Comparison of ENCODE assay signal across 9 cellular contexts in the genomic region with DNA sequence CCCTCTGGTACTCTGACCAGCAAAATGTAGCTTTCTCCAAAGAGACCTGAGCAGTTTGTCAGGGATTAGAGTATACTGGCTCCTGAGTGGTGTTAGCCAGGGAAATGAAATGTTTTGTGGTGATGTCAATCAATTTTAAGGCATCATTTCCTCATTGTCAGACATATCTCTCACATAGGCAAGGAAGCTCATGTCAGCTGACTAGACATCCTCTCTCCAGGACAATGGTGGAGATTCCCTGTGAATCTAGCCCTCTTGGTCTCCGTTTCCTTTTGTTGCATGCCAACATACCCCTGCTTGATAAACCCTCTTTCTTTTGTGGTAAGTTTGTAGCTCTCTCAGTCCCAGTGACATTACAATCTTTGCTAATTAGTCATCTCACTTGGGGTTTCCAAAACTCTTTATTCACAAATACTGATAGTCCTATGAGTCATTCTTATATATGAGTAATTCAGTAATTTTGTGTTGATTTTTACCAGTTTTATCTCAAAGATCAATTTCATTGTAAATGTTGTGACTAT.
DNase-seq lines count a peak whose midpoint lies in the region; ATAC-seq and TF ChIP-seq lines count a peak whose summit lies in the region.
"Had no signal": no experiment of that assay in that cellular context is flagged by ENCODE, and none has a peak within 500 bp of the region (broad histone marks: within the 10 kb centered on the region; RNA-seq: fewer than 3 reads in every experiment).

No MANE protein-coding gene starts in this region.

- H3K27ac ChIP-seq in SK-N-SH (ENCODE audit: low read depth in 2 of 2, low read length in 1 of 2) = peak overlapping the region in 1 of 2 experiments; percentile 94; a peak in 2 of 4 replicates
- H3K27ac ChIP-seq in upper lobe of right lung = no peak overlapping the region
- H3K27ac ChIP-seq: C4-2B had no signal

- 0% methylated on average over 1 of the region's 1 CpG for WGBS in SK-N-SH (ENCODE audit: low lambda C conversion rate)

- peak overlapping the region; percentile 36 for H3K4me2 ChIP-seq in SK-N-SH

- H3K27me3 ChIP-seq in SK-N-SH (ENCODE audit: insufficient read depth) = no peaks in the 10 kb centered on the region
- no peaks in the 10 kb centered on the region for H3K27me3 ChIP-seq in upper lobe of right lung

- peaks cover 18% of the 10 kb centered on the region for H3F3A ChIP-seq in SK-N-SH (replicated peaks; ENCODE audit: insufficient read depth)

- TF ChIP-seq CTCF in SK-N-SH (IDR thresholded peaks at IDR 0.05) (no peak), upper lobe of right lung (IDR thresholded peaks at IDR 0.05) (no peak)

- no peaks in the 10 kb centered on the region for H3K36me3 ChIP-seq in SK-N-SH (replicated peaks in 1 of 2; ENCODE audit: control insufficient read depth in 1 of 2, insufficient read depth in 2 of 2, low read length in 1 of 2)
- no peaks in the 10 kb centered on the region for H3K36me3 ChIP-seq in upper lobe of right lung

- no peak for TF ChIP-seq RAD21 in SK-N-SH (IDR thresholded peaks at IDR 0.05; ENCODE audit: low read length)

- intact Hi-C loops in upper lobe of right lung (cut with DNase I) = no loop called here

- POLR2A ChIA-PET in SK-N-SH (lab: Yijun Ruan, JAX) = no interaction called here

- DNase-seq in activated CD4-positive, alpha-beta T cell treated with anti-CD3 and anti-CD28 coated beads for 48 hours = peak; percentile 9
- no peak for DNase-seq in activated CD4-positive, alpha-beta T cell treated with anti-CD3 and anti-CD28 coated beads, Interleukin-2, amount 50 U/mL, for 4 hours
- DNase-seq in SK-N-SH (no peak), iPS-NIHi11 (ENCODE audit: low spot score) (peak; percentile 9), COLO668 (lab: John Stamatoyannopoulos, UW; ENCODE audit: unreplicated experiment) (no peak), cortex of kidney (lab: John Stamatoyannopoulos, UW) (no peak), upper lobe of right lung (no peak)

- H3K4me1 ChIP-seq in SK-N-SH (ENCODE audit: control insufficient read depth in 1 of 2, insufficient read depth in 2 of 2, low read depth in 1 of 2, low read length in 1 of 2) (peaks cover 0 to 14% of the 10 kb centered on the region in 2 experiments; a peak in 1 of 4 replicates), upper lobe of right lung (no peaks in the 10 kb centered on the region)

- no peaks in the 10 kb centered on the region for H3K9me2 ChIP-seq in SK-N-SH

- H3K4me3 ChIP-seq in SK-N-SH (ENCODE audit: low read depth in 2 of 2, low read length in 1 of 2) (no peak overlapping the region; a peak in 1 of 4 replicates), upper lobe of right lung (no peak overlapping the region)

- H2AFZ ChIP-seq in SK-N-SH (ENCODE audit: low read depth) = peak overlapping the region; percentile 84

- peak in 1 of 2 experiments; percentile 73; a peak in 1 of 4 replicates for TF ChIP-seq EP300 in SK-N-SH (IDR thresholded peaks at IDR 0.05; ENCODE audit: borderline replicate concordance in 1 of 2, low read depth in 1 of 2, low read length in 1 of 2)

- no peaks in the 10 kb centered on the region for H3K79me2 ChIP-seq in SK-N-SH (ENCODE audit: insufficient read depth)

- peak; percentile 82 for ATAC-seq in HG02884 (IDR thresholded peaks at IDR 0.05; ENCODE audit: unreplicated experiment)
- no peak for ATAC-seq in upper lobe of right lung

- no peaks in the 10 kb centered on the region for H4K20me1 ChIP-seq in SK-N-SH (ENCODE audit: insufficient read depth)

- H3K9me3 ChIP-seq in SK-N-SH = no peaks in the 10 kb centered on the region
- no peaks in the 10 kb centered on the region for H3K9me3 ChIP-seq in upper lobe of right lung

- CTCF ChIA-PET in SK-N-SH (lab: Yijun Ruan, JAX) = interaction anchor here (1.3 kb wide), 1 partner anchor 169 kb away, joined by 3 read pairs; no protein-coding TSS in a partner anchor

- peak overlapping the region; percentile 55; the same call in 1 of the 2 replicates for H3K9ac ChIP-seq in SK-N-SH

TF ChIP-seq in SK-N-SH, 30 proteins besides CTCF, POLR2A, EP300 and RAD21 (continues in another document):
- TF ChIP-seq FOXM1 (IDR thresholded peaks at IDR 0.05; ENCODE audit: low read depth) (0 out of 2 replicates have a peak, but pooled peaks have one; percentile 37), MEF2A (IDR thresholded peaks at IDR 0.05; ENCODE audit: borderline replicate concordance, low read depth) (no peak), TAF1 (IDR thresholded peaks at IDR 0.05; ENCODE audit: borderline replicate concordance, low read depth, low read length) (no peak), CHD2 (IDR thresholded peaks at IDR 0.05; ENCODE audit: low read length, partially characterized antibody) (no peak), MXI1 (IDR thresholded peaks at IDR 0.05; ENCODE audit: low read depth, low read length) (no peak), GATA2 (CRISPR knock-in tag; IDR thresholded peaks at IDR 0.05) (no peak), ELF1 (IDR thresholded peaks at IDR 0.05) (no peak), NFIC (IDR thresholded peaks at IDR 0.05; ENCODE audit: borderline replicate concordance) (peak; percentile 76), RXRA (IDR thresholded peaks at IDR 0.05; ENCODE audit: borderline replicate concordance, low read depth) (no peak), FOXJ3 (CRISPR knock-in tag; IDR thresholded peaks at IDR 0.05) (no peak), NRF1 (IDR thresholded peaks at IDR 0.05; ENCODE audit: low read depth, low read length) (no peak), TCF12 (IDR thresholded peaks at IDR 0.05) (peak; percentile 69), RFX5 (IDR thresholded peaks at IDR 0.05; ENCODE audit: low read length) (no peak), RCOR1 (IDR thresholded peaks at IDR 0.05; ENCODE audit: low read length) (no peak), GABPA (IDR thresholded peaks at IDR 0.05; ENCODE audit: low read depth) (no peak), SMC3 (IDR thresholded peaks at IDR 0.05; ENCODE audit: low read depth, low read length) (no peak), FOSL2 (IDR thresholded peaks at IDR 0.05; ENCODE audit: borderline replicate concordance, low read depth) (peak; percentile 92)
- TF ChIP-seq, protein P1, sequence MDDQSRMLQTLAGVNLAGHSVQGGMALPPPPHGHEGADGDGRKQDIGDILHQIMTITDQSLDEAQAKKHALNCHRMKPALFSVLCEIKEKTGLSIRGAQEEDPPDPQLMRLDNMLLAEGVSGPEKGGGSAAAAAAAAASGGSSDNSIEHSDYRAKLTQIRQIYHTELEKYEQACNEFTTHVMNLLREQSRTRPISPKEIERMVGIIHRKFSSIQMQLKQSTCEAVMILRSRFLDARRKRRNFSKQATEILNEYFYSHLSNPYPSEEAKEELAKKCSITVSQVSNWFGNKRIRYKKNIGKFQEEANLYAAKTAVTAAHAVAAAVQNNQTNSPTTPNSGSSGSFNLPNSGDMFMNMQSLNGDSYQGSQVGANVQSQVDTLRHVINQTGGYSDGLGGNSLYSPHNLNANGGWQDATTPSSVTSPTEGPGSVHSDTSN (IDR thresholded peaks at IDR 0.05) = peak; percentile 64
- TF ChIP-seq, protein P2, sequence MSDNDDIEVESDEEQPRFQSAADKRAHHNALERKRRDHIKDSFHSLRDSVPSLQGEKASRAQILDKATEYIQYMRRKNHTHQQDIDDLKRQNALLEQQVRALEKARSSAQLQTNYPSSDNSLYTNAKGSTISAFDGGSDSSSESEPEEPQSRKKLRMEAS (IDR thresholded peaks at IDR 0.05; ENCODE audit: low read depth) = no peak
- TF ChIP-seq, protein P3, sequence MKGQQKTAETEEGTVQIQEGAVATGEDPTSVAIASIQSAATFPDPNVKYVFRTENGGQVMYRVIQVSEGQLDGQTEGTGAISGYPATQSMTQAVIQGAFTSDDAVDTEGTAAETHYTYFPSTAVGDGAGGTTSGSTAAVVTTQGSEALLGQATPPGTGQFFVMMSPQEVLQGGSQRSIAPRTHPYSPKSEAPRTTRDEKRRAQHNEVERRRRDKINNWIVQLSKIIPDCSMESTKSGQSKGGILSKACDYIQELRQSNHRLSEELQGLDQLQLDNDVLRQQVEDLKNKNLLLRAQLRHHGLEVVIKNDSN (IDR thresholded peaks at IDR 0.05; ENCODE audit: borderline replicate concordance, low read depth) = peak; percentile 45; the same call in 1 of the 2 replicates
- TF ChIP-seq, protein P4, sequence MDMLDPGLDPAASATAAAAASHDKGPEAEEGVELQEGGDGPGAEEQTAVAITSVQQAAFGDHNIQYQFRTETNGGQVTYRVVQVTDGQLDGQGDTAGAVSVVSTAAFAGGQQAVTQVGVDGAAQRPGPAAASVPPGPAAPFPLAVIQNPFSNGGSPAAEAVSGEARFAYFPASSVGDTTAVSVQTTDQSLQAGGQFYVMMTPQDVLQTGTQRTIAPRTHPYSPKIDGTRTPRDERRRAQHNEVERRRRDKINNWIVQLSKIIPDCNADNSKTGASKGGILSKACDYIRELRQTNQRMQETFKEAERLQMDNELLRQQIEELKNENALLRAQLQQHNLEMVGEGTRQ (IDR thresholded peaks at IDR 0.05; ENCODE audit: borderline replicate concordance, low read depth, low read length) = no peak
- TF ChIP-seq, protein P5, sequence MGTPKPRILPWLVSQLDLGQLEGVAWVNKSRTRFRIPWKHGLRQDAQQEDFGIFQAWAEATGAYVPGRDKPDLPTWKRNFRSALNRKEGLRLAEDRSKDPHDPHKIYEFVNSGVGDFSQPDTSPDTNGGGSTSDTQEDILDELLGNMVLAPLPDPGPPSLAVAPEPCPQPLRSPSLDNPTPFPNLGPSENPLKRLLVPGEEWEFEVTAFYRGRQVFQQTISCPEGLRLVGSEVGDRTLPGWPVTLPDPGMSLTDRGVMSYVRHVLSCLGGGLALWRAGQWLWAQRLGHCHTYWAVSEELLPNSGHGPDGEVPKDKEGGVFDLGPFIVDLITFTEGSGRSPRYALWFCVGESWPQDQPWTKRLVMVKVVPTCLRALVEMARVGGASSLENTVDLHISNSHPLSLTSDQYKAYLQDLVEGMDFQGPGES (IDR thresholded peaks at IDR 0.05; ENCODE audit: low read depth, low read length) = no peak
- TF ChIP-seq, protein P6, sequence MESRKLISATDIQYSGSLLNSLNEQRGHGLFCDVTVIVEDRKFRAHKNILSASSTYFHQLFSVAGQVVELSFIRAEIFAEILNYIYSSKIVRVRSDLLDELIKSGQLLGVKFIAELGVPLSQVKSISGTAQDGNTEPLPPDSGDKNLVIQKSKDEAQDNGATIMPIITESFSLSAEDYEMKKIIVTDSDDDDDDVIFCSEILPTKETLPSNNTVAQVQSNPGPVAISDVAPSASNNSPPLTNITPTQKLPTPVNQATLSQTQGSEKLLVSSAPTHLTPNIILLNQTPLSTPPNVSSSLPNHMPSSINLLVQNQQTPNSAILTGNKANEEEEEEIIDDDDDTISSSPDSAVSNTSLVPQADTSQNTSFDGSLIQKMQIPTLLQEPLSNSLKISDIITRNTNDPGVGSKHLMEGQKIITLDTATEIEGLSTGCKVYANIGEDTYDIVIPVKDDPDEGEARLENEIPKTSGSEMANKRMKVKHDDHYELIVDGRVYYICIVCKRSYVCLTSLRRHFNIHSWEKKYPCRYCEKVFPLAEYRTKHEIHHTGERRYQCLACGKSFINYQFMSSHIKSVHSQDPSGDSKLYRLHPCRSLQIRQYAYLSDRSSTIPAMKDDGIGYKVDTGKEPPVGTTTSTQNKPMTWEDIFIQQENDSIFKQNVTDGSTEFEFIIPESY (IDR thresholded peaks at IDR 0.05; ENCODE audit: borderline replicate concordance, low read depth) = no peak

Comparison
In these comparisons a context has a peak if more than half of its experiments do, and no peak if none do; other contexts are left out.
1. DNase-seq: peak in activated CD4-positive, alpha-beta T cell treated with anti-CD3 and anti-CD28 coated beads for 48 hours (single experiment) and iPS-NIHi11 (single experiment); none in activated CD4-positive, alpha-beta T cell treated with anti-CD3 and anti-CD28 coated beads, Interleukin-2, amount 50 U/mL, for 4 hours (0 of 2), SK-N-SH (single experiment), COLO668 (single experiment), cortex of kidney (single experiment) and upper lobe of right lung (single experiment).